Comparison of ENCODE assay signal across 10 cellular contexts in the genomic region with DNA sequence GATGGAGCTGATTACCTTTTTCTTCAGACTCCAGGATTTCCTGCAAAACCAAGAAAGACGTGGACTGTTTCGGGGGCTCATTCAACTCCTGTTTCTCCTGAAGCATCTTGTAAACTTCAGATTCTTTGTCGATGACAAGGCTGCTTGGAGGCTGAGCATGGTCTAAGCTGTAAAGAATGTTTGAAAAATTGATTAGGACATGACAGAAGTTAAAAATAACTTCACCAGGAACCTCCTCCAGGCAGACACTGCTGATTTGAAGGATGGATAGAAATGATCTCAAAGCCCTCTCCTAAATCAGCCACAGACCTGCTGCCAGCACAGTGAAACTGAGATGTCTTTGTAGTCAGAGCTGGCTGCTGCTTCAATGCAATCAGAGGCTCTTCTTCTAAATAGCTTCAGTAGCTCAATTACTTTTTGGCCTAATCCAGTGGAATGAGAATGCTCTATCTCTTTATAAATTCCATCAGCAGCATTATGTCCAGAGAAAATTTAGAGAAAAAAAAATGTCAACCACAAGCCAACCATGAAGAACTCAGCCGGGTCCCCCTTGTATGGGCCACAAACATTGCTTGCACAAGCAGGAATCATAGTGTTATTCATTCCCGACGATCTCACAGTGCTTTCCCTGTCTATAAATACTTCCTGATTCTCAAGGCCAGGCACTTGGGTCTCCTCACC. TPM values are rescaled to one million over a fixed set of nuclear protein-coding genes. Genes with fewer than 3 reads are reported as not detected.
DNase-seq lines count a peak whose midpoint lies in the region; ATAC-seq and TF ChIP-seq lines count a peak whose summit lies in the region.
"Had no signal": no experiment of that assay in that cellular context is flagged by ENCODE, and none has a peak within 500 bp of the region (broad histone marks: within the 10 kb centered on the region; RNA-seq: fewer than 3 reads in every experiment).

No MANE protein-coding gene starts in this region.

- no peaks in the 10 kb centered on the region for H3K27me3 ChIP-seq in cardiac muscle cell
- H3K27me3 ChIP-seq in mesenchymal stem cell (ENCODE audit: control insufficient read depth in 1 of 2, insufficient read depth in 1 of 2, low read length in 2 of 2), result no peaks in the 10 kb centered on the region
- no peaks in the 10 kb centered on the region for H3K27me3 ChIP-seq in aorta (ENCODE audit: control insufficient read depth in 1 of 2, insufficient read depth in 2 of 2, low read length in 1 of 2)

- H3K9me3 ChIP-seq in cardiac muscle cell (ENCODE audit: low read depth) (no peaks in the 10 kb centered on the region), mesenchymal stem cell (ENCODE audit: control insufficient read depth, low read length) (no peaks in the 10 kb centered on the region), aorta (ENCODE audit: control insufficient read depth, low read length) (no peaks in the 10 kb centered on the region)

- no peak overlapping the region for H3K4ac ChIP-seq in mesenchymal stem cell (ENCODE audit: low read depth in 1 of 2, low read length in 2 of 2)

- H3K27ac ChIP-seq in cardiac muscle cell (peak overlapping the region; percentile 73), mesenchymal stem cell (ENCODE audit: low read length, poor library complexity, severe bottlenecking) (peak overlapping the region; percentile 80), aorta (ENCODE audit: low read depth in 1 of 2, low read length in 2 of 2) (peak overlapping the region; percentile 8 to 69)
- H3K27ac ChIP-seq: VCaP had no signal

- H3K4me1 ChIP-seq in cardiac muscle cell (ENCODE audit: low read depth) (peaks cover 20% of the 10 kb centered on the region), mesenchymal stem cell (ENCODE audit: control insufficient read depth, insufficient read depth, low read depth, low read length) (peaks cover 23% of the 10 kb centered on the region), aorta (ENCODE audit: control insufficient read depth in 1 of 2, insufficient read depth in 2 of 2, low read length in 2 of 2) (peaks cover 3 to 6% of the 10 kb centered on the region in 2 donors)

- H3K23ac ChIP-seq in mesenchymal stem cell (ENCODE audit: low read length in 2 of 2), result no peak overlapping the region

- no peak overlapping the region for H2BK5ac ChIP-seq in mesenchymal stem cell (ENCODE audit: low read depth, low read length, poor library complexity, severe bottlenecking)

- H2BK15ac ChIP-seq in mesenchymal stem cell (ENCODE audit: low read depth, poor library complexity, severe bottlenecking), result no peak overlapping the region

- peak overlapping the region; percentile 28 for H3K9ac ChIP-seq in mesenchymal stem cell (ENCODE audit: low read length)

- no peak overlapping the region for H2BK120ac ChIP-seq in mesenchymal stem cell (ENCODE audit: low read depth, low read length)

- no peak overlapping the region for H2AK5ac ChIP-seq in mesenchymal stem cell (ENCODE audit: low read length, severe bottlenecking)

- H4K91ac ChIP-seq in mesenchymal stem cell (ENCODE audit: low read length), result peak overlapping the region; percentile 19

- peaks cover 14% of the 10 kb centered on the region for H3K36me3 ChIP-seq in cardiac muscle cell
- H3K36me3 ChIP-seq in mesenchymal stem cell (ENCODE audit: control insufficient read depth in 1 of 2, insufficient read depth in 2 of 2, low read depth in 1 of 2, low read length in 2 of 2), result peaks cover 0 to 30% of the 10 kb centered on the region in 2 experiments
- peaks cover 0 to 4% of the 10 kb centered on the region in 2 donors for H3K36me3 ChIP-seq in aorta (ENCODE audit: control insufficient read depth in 1 of 2, insufficient read depth in 2 of 2, low read length in 1 of 2)

- peak overlapping the region; percentile 12 to 75 for H3K18ac ChIP-seq in mesenchymal stem cell (ENCODE audit: low read depth in 1 of 2, low read length in 2 of 2)

- H3K4me3 ChIP-seq in cardiac muscle cell (no peak overlapping the region), cardiac fibroblast (replicated peaks in 1 of 2; ENCODE audit: low read depth in 2 of 2, low read length in 2 of 2) (no peak overlapping the region), mesenchymal stem cell (ENCODE audit: insufficient read depth in 1 of 2, low read depth in 1 of 2, low read length in 2 of 2) (no peak overlapping the region), aorta (ENCODE audit: low read length in 2 of 2) (no peak overlapping the region)

- WGBS in mesenchymal stem cell, result 11% methylated on average over 4 of the region's 6 CpGs
- WGBS in aorta, 2 donors, result 7% methylated on average over 6 of the region's 6 CpGs

- H3K79me1 ChIP-seq in mesenchymal stem cell (replicated peaks; ENCODE audit: low read length, poor library complexity, severe bottlenecking), result peaks cover 24% of the 10 kb centered on the region

- peak overlapping the region in 1 of 2 experiments; percentile 21 for H2BK12ac ChIP-seq in mesenchymal stem cell (ENCODE audit: low read length in 2 of 2)

- no peak overlapping the region for H3K14ac ChIP-seq in mesenchymal stem cell (ENCODE audit: low read length in 2 of 2)

- intact Hi-C loops in Right ventricle myocardium inferior (cut with DNase I) (loop anchor here (2.0 to 10.0 kb wide), 3 partner anchors 41 to 357 kb away; no protein-coding TSS in a partner anchor), aorta (cut with DNase I) (loop anchor here (1.0 to 10.0 kb wide), 5 partner anchors 40 to 357 kb away; no protein-coding TSS in a partner anchor)

- peak overlapping the region; percentile 2 for H4K8ac ChIP-seq in mesenchymal stem cell (ENCODE audit: low read length)

- DNase-seq in cardiac muscle cell (ENCODE audit: low read depth in 1 of 2, low spot score in 1 of 2), result peak in 1 of 2 donors; percentile 60
- no peak for DNase-seq in Right ventricle myocardium inferior (ENCODE audit: missing footprints)
- peak; percentile 66 to 81 for DNase-seq in cardiac fibroblast (ENCODE audit: low read depth in 2 of 2)
- peak; percentile 91 for DNase-seq in mesenchymal stem cell
- DNase-seq in aorta, result no peak
- DNase-seq in SIG-M5 treated with dmso at 0.1 percent for 504 hours (lab: John Stamatoyannopoulos, UW; ENCODE audit: unreplicated experiment), result no peak
- DNase-seq in activated CD4-positive, alpha-beta T cell treated with anti-CD3 and anti-CD28 coated beads for 4 hours, result no peak

- H3K4me2 ChIP-seq in mesenchymal stem cell (ENCODE audit: low read length, poor library complexity, severe bottlenecking), result no peak overlapping the region

- ATAC-seq in Right ventricle myocardium inferior, result no peak
- no peak for ATAC-seq in aorta (ENCODE audit: low FRiP score)
- no peak for ATAC-seq in GM18511 (IDR thresholded peaks at IDR 0.05; ENCODE audit: unreplicated experiment)

- TF ChIP-seq CTCF in cardiac muscle cell (IDR thresholded peaks at IDR 0.05; ENCODE audit: low read depth, low read length) (no peak), cardiac fibroblast (IDR thresholded peaks at IDR 0.05; ENCODE audit: low read depth, low read length) (no peak)

- no peak overlapping the region for H2AFZ ChIP-seq in mesenchymal stem cell (ENCODE audit: low read depth, low read length)

RNA-seq across cellular contexts. Expression of gene PDLIM1, which starts 43.5 kb away (rescaled TPM):
- total RNA-seq in cardiac muscle cell (75.7 and 96.3 TPM in 2 replicates), Right ventricle myocardium inferior (273 TPM), aorta (100 to 1,000 TPM; 243 to 273 TPM)
- polyA plus RNA-seq in cardiac muscle cell (286 and 335 TPM in 2 replicates), aorta (100 to 1,000 TPM; 159 to 232 TPM)
- polyA plus RNA-seq in mesenchymal stem cell (2013, experiment 1 of 2), result 537 TPM
- 536 TPM for polyA plus RNA-seq in mesenchymal stem cell (2013, experiment 2 of 2)

RNA-seq across cellular contexts. Expression of gene ACSM6, which starts 53.3 kb away (rescaled TPM):
- total RNA-seq in cardiac muscle cell, result not detected in 2 replicates
- 0.16 TPM in 1 of 2 replicates, not detected in the other for polyA plus RNA-seq in cardiac muscle cell
- not detected for total RNA-seq in Right ventricle myocardium inferior
- polyA plus RNA-seq in mesenchymal stem cell (2013, experiment 1 of 2), result not detected
- not detected for polyA plus RNA-seq in mesenchymal stem cell (2013, experiment 2 of 2)
- total RNA-seq in aorta, result under 1 TPM in 1 of 2 donors, not detected in 1; 0.99 TPM
- polyA plus RNA-seq in aorta, result not detected
- total RNA-seq: kidney epithelial cell had no signal

Comparison
In these comparisons a context has a peak if more than half of its experiments do, and no peak if none do; other contexts are left out.
1. DNase-seq: peak in cardiac fibroblast (2 of 2) and mesenchymal stem cell (single experiment); none in Right ventricle myocardium inferior (single experiment), aorta (0 of 2), SIG-M5 treated with dmso at 0.1 percent for 504 hours (single experiment) and activated CD4-positive, alpha-beta T cell treated with anti-CD3 and anti-CD28 coated beads for 4 hours (0 of 2).
2. Peak in every context shown above with its lines, with median percentiles within 50 percentile points of each other: H3K27ac ChIP-seq.